In the genomic region with DNA sequence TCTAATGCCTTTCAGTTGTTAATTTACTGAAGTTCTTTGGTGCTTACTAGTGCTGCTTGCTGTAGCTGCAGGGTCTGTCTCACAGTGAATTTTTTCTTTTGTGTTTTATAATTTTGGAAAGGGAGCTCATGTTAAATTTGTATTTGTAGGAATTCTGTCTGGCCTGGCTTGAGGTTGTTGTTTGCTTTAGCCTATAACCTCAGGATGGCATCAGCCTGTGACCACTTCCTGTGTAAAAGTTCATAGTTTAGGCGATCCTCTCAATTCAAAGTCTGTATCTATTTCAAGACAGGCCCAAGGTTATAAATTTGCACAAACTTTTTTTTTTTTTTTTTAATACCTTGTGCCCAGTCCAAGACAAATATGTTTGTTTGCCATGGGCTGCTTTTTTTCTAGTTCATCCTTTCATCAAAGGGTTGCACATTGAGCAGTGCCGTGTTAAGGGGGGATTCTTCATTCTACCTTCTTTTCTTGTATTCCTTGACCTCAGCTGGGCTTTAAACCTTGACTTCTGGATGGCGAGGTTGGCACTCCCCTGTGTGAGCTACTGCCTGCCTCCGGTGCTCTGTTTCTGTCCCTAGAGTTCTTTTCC, we compare ENCODE assay signal across 13 cellular contexts. TPM values are rescaled to one million over a fixed set of nuclear protein-coding genes. Genes with fewer than 3 reads are reported as not detected.
DNase-seq lines count a peak whose midpoint lies in the region; ATAC-seq, FAIRE-seq and TF ChIP-seq lines count a peak whose summit lies in the region.
"Had no signal": no experiment of that assay in that cellular context is flagged by ENCODE, and none has a peak within 500 bp of the region (broad histone marks: within the 10 kb centered on the region; RNA-seq: fewer than 3 reads in every experiment).

No MANE protein-coding gene starts in this region.

- TF ChIP-seq EP300 in K562 (IDR thresholded peaks at IDR 0.05; ENCODE audit: low read length): no peak
- no peak for TF ChIP-seq EP300 in ovary (IDR thresholded peaks at IDR 0.05)

- no peak overlapping the region for H3K4me2 ChIP-seq in K562 (ENCODE audit: insufficient read depth, low read length)

- H3K79me2 ChIP-seq in K562 (ENCODE audit: control insufficient read depth, insufficient read depth, low read length): peaks cover 56% of the 10 kb centered on the region

- CTCF ChIA-PET in K562 (lab: Yijun Ruan, JAX; ENCODE audit: low intra/inter-chr PET ratio): no interaction called here

- peaks cover 48 to 58% of the 10 kb centered on the region in 2 donors for H3K4me1 Mint-ChIP-seq in natural killer cell treated with Interleukin-12 subunit alpha and Interleukin-12 subunit beta and Interleukin-15 and Interleukin-18, amount 100 ng/mL, for 72 hours (ENCODE audit: low read depth in 2 of 2)

- H3K27ac Mint-ChIP-seq in natural killer cell treated with Interleukin-12 subunit alpha and Interleukin-12 subunit beta and Interleukin-15 and Interleukin-18, amount 100 ng/mL, for 72 hours: peak overlapping the region; percentile 68 to 91

- no peak overlapping the region for H2AFZ ChIP-seq in K562 (ENCODE audit: low read depth, low read length)

- TF ChIP-seq CTCF in K562 (IDR thresholded peaks at IDR 0.05 in 2 of 3, conservative IDR thresholded peaks at IDR 0.05 in 1 of 3; ENCODE audit: insufficient read depth in 2 of 3, low read depth in 1 of 3, low read length in 3 of 3) (no peak), omental fat pad (IDR thresholded peaks at IDR 0.05) (no peak), ovary (IDR thresholded peaks at IDR 0.05) (no peak)

- H3K27me3 Mint-ChIP-seq in natural killer cell treated with Interleukin-12 subunit alpha and Interleukin-12 subunit beta and Interleukin-15 and Interleukin-18, amount 100 ng/mL, for 72 hours: no peaks in the 10 kb centered on the region

- 74% methylated on average over 4 of the region's 4 CpGs for WGBS in K562 (ENCODE audit: insufficient coverage, low coverage, missing lambda C conversion rate)
- WGBS in ovary, 3 donors: 30 to 41% (median 37%) methylated on average over 4 of the region's 4 CpGs

- no peak overlapping the region for H3K27ac ChIP-seq in K562 (ENCODE audit: extremely low read depth, low read depth, low read length)
- H3K27ac ChIP-seq in ovary: no peak overlapping the region
- H3K27ac ChIP-seq: pancreas had no signal

- H3K36me3 Mint-ChIP-seq in natural killer cell treated with Interleukin-12 subunit alpha and Interleukin-12 subunit beta and Interleukin-15 and Interleukin-18, amount 100 ng/mL, for 72 hours: peaks cover 25% of the 10 kb centered on the region

- H3K4me1 ChIP-seq in K562 (replicated peaks in 1 of 2; ENCODE audit: control insufficient read depth in 2 of 2, insufficient read depth in 2 of 2, low read length in 2 of 2) (peaks cover 0 to 7% of the 10 kb centered on the region in 2 experiments; a peak in 2 of 5 replicates), ovary (ENCODE audit: insufficient read depth) (peaks cover 5% of the 10 kb centered on the region)

- POLR2A ChIA-PET in K562 (lab: Yijun Ruan, JAX): interaction anchor here (0.5 to 1.7 kb wide), 13 partner anchors 7 to 308 kb away, joined by 3 to 5 read pairs (median 3); partner anchors contain the start of gene RIPK1

- H3K9me3 ChIP-seq in K562 (replicated peaks; ENCODE audit: control insufficient read depth, insufficient read depth, low read depth, low read length) (no peaks in the 10 kb centered on the region), ovary (no peaks in the 10 kb centered on the region)
- H3K9me3 ChIP-seq: pancreas had no signal

- H3K4me3 ChIP-seq in K562 (no peak overlapping the region), ovary (no peak overlapping the region)
- H3K4me3 ChIP-seq: pancreas had no signal

- peak overlapping the region; percentile 68 for H3K4me3 Mint-ChIP-seq in natural killer cell treated with Interleukin-12 subunit alpha and Interleukin-12 subunit beta and Interleukin-15 and Interleukin-18, amount 100 ng/mL, for 72 hours

- DNase-seq in ELF-1 (ENCODE audit: low read depth, low spot score) (peak; percentile 7), M059J (ENCODE audit: low read depth) (peak; percentile 42), K562 (ENCODE audit: extremely low read depth in 1 of 4, low spot score in 3 of 4) (no peak), SW480 (ENCODE audit: low spot score) (no peak), NCI-H510A (lab: John Stamatoyannopoulos, UW) (no peak), omental fat pad (ENCODE audit: low spot score) (no peak), ovary (no peak)
- DNase-seq in natural killer cell treated with Interleukin-12 subunit alpha and Interleukin-12 subunit beta and Interleukin-15 and Interleukin-18, amount 100 ng/mL, for 72 hours (ENCODE audit: low spot score): no peak
- DNase-seq: activated CD4-positive, alpha-beta T cell treated with anti-CD3 and anti-CD28 coated beads, Interleukin-2, amount 50 U/mL, for 48 hours; NCI-H1436; pancreas had no signal

- TF ChIP-seq POLR2A in K562 (conservative IDR thresholded peaks at IDR 0.05) (no peak), ovary (IDR thresholded peaks at IDR 0.05) (no peak)

- H3K36me3 ChIP-seq in K562 (ENCODE audit: control insufficient read depth, insufficient read depth, low read length) (peaks cover 69% of the 10 kb centered on the region), ovary (no peaks in the 10 kb centered on the region)

- H3K27me3 ChIP-seq in K562 (ENCODE audit: control insufficient read depth in 2 of 2, insufficient read depth in 2 of 2, low read length in 2 of 2): no peaks in the 10 kb centered on the region
- H3K27me3 ChIP-seq in ovary: no peaks in the 10 kb centered on the region
- H3K27me3 ChIP-seq: pancreas had no signal

- H4K20me1 ChIP-seq in K562 (replicated peaks; ENCODE audit: control insufficient read depth, insufficient read depth, low read length): no peaks in the 10 kb centered on the region

- BruUV-seq in K562 (replicated peaks; lab: Mats Ljungman, UMichigan): no TSS peak

- no peaks in the 10 kb centered on the region for H3K9me1 ChIP-seq in K562 (ENCODE audit: control insufficient read depth, insufficient read depth, low read length)

- intact Hi-C loops in K562 (cut with micrococcal nuclease): no loop called here
- intact Hi-C loops in ovary (cut with DNase I): no loop called here

- TF ChIP-seq RAD21 in K562 (CRISPR knock-in tag; conservative IDR thresholded peaks at IDR 0.05 in 1 of 2, IDR thresholded peaks at IDR 0.05 in 1 of 2): no peak

- no peak overlapping the region for H3K9ac ChIP-seq in K562 (ENCODE audit: insufficient read depth in 1 of 2, low read depth in 2 of 2, low read length in 2 of 2)

- no peaks in the 10 kb centered on the region for H3K9me3 Mint-ChIP-seq in natural killer cell treated with Interleukin-12 subunit alpha and Interleukin-12 subunit beta and Interleukin-15 and Interleukin-18, amount 100 ng/mL, for 72 hours

- FAIRE-seq in K562 (lab: Jason Lieb, UNC): no peak
- FAIRE-seq: colon, pancreas had no signal

- in situ Hi-C loops in K562 (cut with MboI): no loop called here

- no peak for ATAC-seq in K562
- peak; percentile 62 to 65 for ATAC-seq in natural killer cell treated with Interleukin-12 subunit alpha and Interleukin-12 subunit beta and Interleukin-15 and Interleukin-18, amount 100 ng/mL, for 72 hours
- ATAC-seq in omental fat pad (ENCODE audit: low FRiP score): no peak
- ATAC-seq: Panc1 had no signal

RNA-seq across cellular contexts. Expression of gene RIPK1, which starts 7.3 kb away (rescaled TPM):
- 26.5 and 43.6 TPM in 2 replicates for total RNA-seq in M059J (2014; rRNA removed; shearing (Covaris generic))
- total RNA-seq in K562 (2011; cell fraction: chromatin; rRNA removed; ENCODE audit: low replicate concordance): 21.4 and 26.8 TPM in 2 replicates
- total RNA-seq in K562 (2011; cell fraction: nucleolus; rRNA removed): 10.3 and 11.1 TPM in 2 replicates
- 12.0 and 12.4 TPM in 2 replicates for total RNA-seq in K562 (2011; cell fraction: nucleoplasm; rRNA removed)
- total RNA-seq in K562 (2014; rRNA removed): 14.4 and 15.8 TPM in 2 replicates
- 17.7 and 19.6 TPM in 2 replicates for total RNA-seq in K562 (2014; rRNA removed; fragmentation: Illumina TruSeq; extraction: Trizol)
- total RNA-seq in K562 (2015; rRNA removed; fragmentation: Illumina TruSeq; extraction: Trizol): 20.9 and 23.2 TPM in 2 replicates
- total RNA-seq in K562 (2021): 17.2 and 19.4 TPM in 2 replicates
- 15.9 and 23.2 TPM in 2 replicates for polyA plus RNA-seq in K562 (2011; rRNA removed)
- polyA plus RNA-seq in K562 (2011; cell fraction: cytosol; rRNA removed): 11.5 and 12.3 TPM in 2 replicates
- polyA plus RNA-seq in K562 (2011; cell fraction: nucleus; rRNA removed): 11.6 and 14.1 TPM in 2 replicates
- 17.4 and 19.0 TPM in 2 replicates for polyA plus RNA-seq in K562 (2012)
- polyA plus RNA-seq in K562 (2014; fragmentation: Illumina TruSeq; extraction: Trizol): 21.7 and 24.9 TPM in 2 replicates
- 1 to 10 TPM; 3.8 to 4.5 TPM for polyA plus RNA-seq in K562 (2014; fragmentation: Nextera tagmentation; extraction: Ambion mirVana)
- polyA plus RNA-seq in K562 (2014; rRNA removed): 14.5 and 16.9 TPM in 2 replicates
- polyA minus RNA-seq in K562 (2011; rRNA and poly(A)+ RNA removed): 29.0 and 42.9 TPM in 2 replicates
- polyA minus RNA-seq in K562 (2011; cell fraction: cytosol; rRNA and poly(A)+ RNA removed): 10.7 and 18.6 TPM in 2 replicates
- 4.7 and 6.1 TPM in 2 replicates for polyA minus RNA-seq in K562 (2011; cell fraction: nucleus; rRNA and poly(A)+ RNA removed)
- total RNA-seq in natural killer cell treated with Interleukin-12 subunit alpha and Interleukin-12 subunit beta and Interleukin-15 and Interleukin-18, amount 100 ng/mL, for 72 hours: 10 to 100 TPM; 28.2 to 41.4 TPM
- total RNA-seq in omental fat pad: 10 to 100 TPM; 29.6 to 47.0 (median 31.1) TPM
- total RNA-seq in ovary: 10 to 100 TPM; 10.5 to 16.2 (median 15.1) TPM
- 10 to 100 TPM; 10.4 to 29.1 TPM for polyA plus RNA-seq in ovary

RNA-seq across cellular contexts. Expression of gene BPHL, which starts 42.9 kb away (rescaled TPM):
- total RNA-seq in M059J (2014; rRNA removed; shearing (Covaris generic)): 11.6 and 19.7 TPM in 2 replicates
- total RNA-seq in K562 (2011; cell fraction: chromatin; rRNA removed; ENCODE audit: low replicate concordance): 15.8 and 23.9 TPM in 2 replicates
- 10.9 and 11.7 TPM in 2 replicates for total RNA-seq in K562 (2011; cell fraction: nucleolus; rRNA removed)
- total RNA-seq in K562 (2011; cell fraction: nucleoplasm; rRNA removed): 18.0 and 24.7 TPM in 2 replicates
- 4.1 and 6.3 TPM in 2 replicates for total RNA-seq in K562 (2014; rRNA removed)
- 8.5 and 9.8 TPM in 2 replicates for total RNA-seq in K562 (2014; rRNA removed; fragmentation: Illumina TruSeq; extraction: Trizol)
- 7.1 and 8.2 TPM in 2 replicates for total RNA-seq in K562 (2015; rRNA removed; fragmentation: Illumina TruSeq; extraction: Trizol)
- total RNA-seq in K562 (2021): 10.3 and 10.4 TPM in 2 replicates
- 14.0 and 17.4 TPM in 2 replicates for polyA plus RNA-seq in K562 (2011; rRNA removed)
- 7.7 and 9.2 TPM in 2 replicates for polyA plus RNA-seq in K562 (2011; cell fraction: cytosol; rRNA removed)
- 14.9 and 16.2 TPM in 2 replicates for polyA plus RNA-seq in K562 (2011; cell fraction: nucleus; rRNA removed)
- polyA plus RNA-seq in K562 (2012): 6.9 and 17.7 TPM in 2 replicates
- polyA plus RNA-seq in K562 (2014; fragmentation: Illumina TruSeq; extraction: Trizol): 6.6 and 8.2 TPM in 2 replicates
- polyA plus RNA-seq in K562 (2014; fragmentation: Nextera tagmentation; extraction: Ambion mirVana): 1 to 10 TPM; 3.5 to 9.3 TPM
- polyA plus RNA-seq in K562 (2014; rRNA removed): 6.3 and 8.1 TPM in 2 replicates
- polyA minus RNA-seq in K562 (2011; rRNA and poly(A)+ RNA removed): 9.0 and 11.6 TPM in 2 replicates
- polyA minus RNA-seq in K562 (2011; cell fraction: cytosol; rRNA and poly(A)+ RNA removed): 5.0 and 10.1 TPM in 2 replicates
- 10.9 and 12.1 TPM in 2 replicates for polyA minus RNA-seq in K562 (2011; cell fraction: nucleus; rRNA and poly(A)+ RNA removed)
- total RNA-seq in natural killer cell treated with Interleukin-12 subunit alpha and Interleukin-12 subunit beta and Interleukin-15 and Interleukin-18, amount 100 ng/mL, for 72 hours: 1 to 10 TPM; 5.6 to 7.3 TPM
- total RNA-seq in omental fat pad: 10 to 100 TPM; 13.5 to 41.5 (median 20.9) TPM
- total RNA-seq in ovary: 10 to 100 TPM in 6 of 7 donors, 1 to 10 TPM in 1; 6.1 to 18.0 (median 13.9) TPM
- polyA plus RNA-seq in ovary: 10 to 100 TPM; 10.4 to 23.7 TPM

Comparison
In these comparisons a context has a peak if more than half of its experiments do, and no peak if none do; other contexts are left out.
1. DNase-seq: peak in ELF-1 (single experiment) and M059J (single experiment); none in K562 (0 of 4), natural killer cell treated with Interleukin-12 subunit alpha and Interleukin-12 subunit beta and Interleukin-15 and Interleukin-18, amount 100 ng/mL, for 72 hours (single experiment), SW480 (single experiment), NCI-H510A (single experiment), omental fat pad (single experiment) and ovary (0 of 5).
2. ATAC-seq: peak in natural killer cell treated with Interleukin-12 subunit alpha and Interleukin-12 subunit beta and Interleukin-15 and Interleukin-18, amount 100 ng/mL, for 72 hours (2 of 2); none in K562 (single experiment) and omental fat pad (single experiment).